Comparison of ENCODE assay signal across 19 cellular contexts in genomic region chr14:43786066-43786762, GRCh38.
"Had no signal": no experiment of that assay in that cellular context is flagged by ENCODE, and none has a peak within 500 bp of the region (broad histone marks: within the 10 kb centered on the region; RNA-seq: fewer than 3 reads in every experiment).

No MANE protein-coding gene starts in this region.

- H3K9me3 ChIP-seq: breast epithelium, psoas muscle, right atrium auricular region, upper lobe of left lung had no signal

- ATAC-seq: left colon; pancreas; stimulated activated naive CD8-positive, alpha-beta T cell treated with anti-CD3 and anti-CD28 coated beads, Interleukin-15, Interleukin-2, amounts not matched to agents 100 U/mL and 50 U/mL, for 24 hours had no signal

- H3K4me1 ChIP-seq: breast epithelium, esophagus muscularis mucosa, pancreas, psoas muscle, right atrium auricular region, upper lobe of left lung had no signal

- H3K36me3 ChIP-seq: breast epithelium, esophagus muscularis mucosa, pancreas, right atrium auricular region, upper lobe of left lung had no signal

- H3K27me3 ChIP-seq: breast epithelium, esophagus muscularis mucosa, pancreas, right atrium auricular region, upper lobe of left lung had no signal

- H3K4me3 ChIP-seq: breast epithelium, coronary artery, esophagus muscularis mucosa, pancreas, psoas muscle, right atrium auricular region, upper lobe of left lung had no signal

- DNase-seq: activated CD4-positive, alpha-beta memory T cell treated with anti-CD3 and anti-CD28 coated beads for 36 hours; activated CD4-positive, alpha-beta T cell treated with anti-CD3 and anti-CD28 coated beads for 48 hours; activated CD4-positive, CD25-positive, alpha-beta regulatory T cell; activated effector memory CD4-positive, alpha-beta T cell treated with Interleukin-2 at 50 U/mL for 16 hours; activated naive CD4-positive, alpha-beta T cell treated with anti-CD3 and anti-CD28 coated beads for 36 hours; activated naive CD8-positive, alpha-beta T cell treated with anti-CD3 and anti-CD28 coated beads, Interleukin-2, amount 10 ng/mL, durations not matched to agents 7 days and 5 days; activated T-cell treated with anti-CD3 and anti-CD28 coated beads, Interleukin-2, amount 50 U/mL, for 48 hours; amniotic stem cell; left colon; stimulated activated CD4-positive, alpha-beta T cell treated with anti-CD3 and anti-CD28 coated beads, Interleukin-12 subunit alpha, Interleukin-12 subunit beta, amount 100 ng/mL, for 4 hours; stimulated activated CD4-positive, alpha-beta T cell treated with anti-CD3 and anti-CD28 coated beads, Interleukin-4, amount 100 ng/mL, for 4 hours; stimulated activated naive CD8-positive, alpha-beta T cell treated with anti-CD3 and anti-CD28 coated beads, Interleukin-15, Interleukin-2, amounts not matched to agents 100 U/mL and 50 U/mL, for 24 hours; upper lobe of left lung had no signal

- H3K27ac ChIP-seq: breast epithelium, coronary artery, esophagus muscularis mucosa, pancreas, psoas muscle, right atrium auricular region, upper lobe of left lung had no signal
